ENCODE assay signal across 1 cellular context in the genomic region with DNA sequence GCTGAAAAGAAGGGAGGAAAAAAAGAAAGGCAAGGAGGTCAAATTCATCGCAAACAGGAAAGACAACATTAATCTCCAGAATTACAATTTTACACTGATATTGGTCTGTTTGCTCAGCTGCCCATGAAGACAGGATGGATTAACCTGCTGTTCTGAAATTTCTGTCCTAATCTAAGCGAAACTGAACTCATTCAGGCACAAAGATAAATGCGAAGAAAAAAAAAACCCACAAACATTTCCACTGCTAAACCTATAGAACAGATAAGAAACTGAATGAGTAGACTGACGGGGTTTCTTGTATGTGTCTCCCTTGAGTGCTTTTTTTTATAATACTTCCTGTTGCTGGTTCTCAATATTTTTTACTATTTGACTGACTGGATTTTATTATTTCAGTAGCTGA.
TF ChIP-seq lines count a peak whose summit lies in the region.

No MANE protein-coding gene starts in this region.

TF ChIP-seq in WTC11, 78 proteins besides CTCF, POLR2A, EP300 and RAD21 (continued from another document):
- TF ChIP-seq ATF6 (CRISPR knock-in tag; IDR thresholded peaks at IDR 0.05) (no peak), NFATC4 (CRISPR knock-in tag; IDR thresholded peaks at IDR 0.05) (no peak), ZNF396 (CRISPR knock-in tag; IDR thresholded peaks at IDR 0.05; ENCODE audit: borderline replicate concordance) (no peak), IRF1 (CRISPR knock-in tag; IDR thresholded peaks at IDR 0.05) (no peak)
